Comparison of ENCODE assay signal across 8 cellular contexts in genomic region chr17:82458885-82459424, GRCh38. TPM values are rescaled to one million over a fixed set of nuclear protein-coding genes. Genes with fewer than 3 reads are reported as not detected.
DNase-seq lines count a peak whose midpoint lies in the region; ATAC-seq and TF ChIP-seq lines count a peak whose summit lies in the region.

No MANE protein-coding gene starts in this region.

- peaks cover 28% of the 10 kb centered on the region for H3K4me1 Mint-ChIP-seq in activated CD4-positive, alpha-beta T cell treated with anti-CD3 and anti-CD28 coated beads for 36 hours
- H3K4me1 Mint-ChIP-seq in activated T-helper 17 cell treated with anti-CD3 and anti-CD28 coated beads, Interleukin-2, amount 50 U/mL, for 72 hours = peaks cover 28% of the 10 kb centered on the region

- no peaks in the 10 kb centered on the region for H3K27me3 ChIP-seq in heart left ventricle

- POLR2A ChIA-PET in activated CD4-positive, alpha-beta T cell treated with anti-CD3 and anti-CD28 coated beads for 36 hours (lab: Charles Lee) = no interaction called here

- no peak for TF ChIP-seq CTCF in heart left ventricle (IDR thresholded peaks at IDR 0.05)

- DNase-seq in activated CD4-positive, alpha-beta T cell treated with anti-CD3 and anti-CD28 coated beads for 36 hours = peak; percentile 50
- DNase-seq in activated CD4-positive, alpha-beta T cell treated with anti-CD3 and anti-CD28 coated beads for 48 hours = no peak
- DNase-seq in heart left ventricle (peak in 2 of 5 donors; percentile 32 to 74), posterior vena cava (ENCODE audit: low spot score) (peak; percentile 87), SW 1271 (lab: John Stamatoyannopoulos, UW) (no peak)

- TF ChIP-seq POLR2A in heart left ventricle (IDR thresholded peaks at IDR 0.05) = no peak

- CTCF ChIA-PET in activated CD4-positive, alpha-beta T cell treated with anti-CD3 and anti-CD28 coated beads for 36 hours (lab: Charles Lee) = no interaction called here

- H3K4me3 Mint-ChIP-seq in activated CD4-positive, alpha-beta T cell treated with anti-CD3 and anti-CD28 coated beads for 36 hours = peak overlapping the region; percentile 79
- H3K4me3 Mint-ChIP-seq in activated T-helper 17 cell treated with anti-CD3 and anti-CD28 coated beads, Interleukin-2, amount 50 U/mL, for 72 hours = peak overlapping the region; percentile 94

- 0% methylated on average over 33 to 62 of the region's 62 CpGs for WGBS in heart left ventricle, 4 donors

- no peaks in the 10 kb centered on the region for H3K9me3 ChIP-seq in heart left ventricle

- H3K9me3 Mint-ChIP-seq in activated CD4-positive, alpha-beta T cell treated with anti-CD3 and anti-CD28 coated beads for 36 hours (ENCODE audit: low read depth) = no peaks in the 10 kb centered on the region
- H3K9me3 Mint-ChIP-seq in activated T-helper 17 cell treated with anti-CD3 and anti-CD28 coated beads, Interleukin-2, amount 50 U/mL, for 72 hours = no peaks in the 10 kb centered on the region

- intact Hi-C loops in activated CD4-positive, alpha-beta T cell treated with anti-CD3 and anti-CD28 coated beads for 36 hours (cut with DNase I, micrococcal nuclease) = loop anchor here (1.0 to 10.0 kb wide), 19 partner anchors 9 to 592 kb away; partner anchors contain the start of genes CYBC1 (in 2 of the 2), FOXK2 (in 2 of the 2), ALYREF (in 1 of the 2) and ANAPC11 (in 1 of the 2)
- intact Hi-C loops in heart left ventricle (cut with DNase I) = loop anchor here in 2 of 10 donors (1.0 to 5.0 kb wide), 2 partner anchors 9 to 38 kb away; partner anchors contain the start of gene CYBC1 (in 1 of the 2)
- intact Hi-C loops in posterior vena cava (cut with DNase I) = no loop called here

- H3K27ac Mint-ChIP-seq in activated CD4-positive, alpha-beta T cell treated with anti-CD3 and anti-CD28 coated beads for 36 hours = peak overlapping the region; percentile 83
- H3K27ac Mint-ChIP-seq in activated T-helper 17 cell treated with anti-CD3 and anti-CD28 coated beads, Interleukin-2, amount 50 U/mL, for 72 hours = peak overlapping the region; percentile 91

- H3K4me1 ChIP-seq in heart left ventricle = peaks cover 3 to 46% (median 32%) of the 10 kb centered on the region in 12 donors

- peak overlapping the region; percentile 67 to 98 (median 92) for H3K4me3 ChIP-seq in heart left ventricle

- ATAC-seq in activated CD4-positive, alpha-beta T cell treated with anti-CD3 and anti-CD28 coated beads for 36 hours = no peak
- ATAC-seq in HG03460 (IDR thresholded peaks at IDR 0.05; ENCODE audit: unreplicated experiment) (peak; percentile 4), heart left ventricle (peak in 2 of 4 donors; percentile 0 to 5), HG03442 (IDR thresholded peaks at IDR 0.05; ENCODE audit: unreplicated experiment) (no peak)
- ATAC-seq in activated T-helper 17 cell treated with anti-CD3 and anti-CD28 coated beads, Interleukin-2, amount 50 U/mL, for 72 hours (replicated peaks) = no peak

- H3K36me3 ChIP-seq in heart left ventricle = peaks cover 0 to 42% (median 34%) of the 10 kb centered on the region in 9 donors

- peaks cover 36% of the 10 kb centered on the region for H3K36me3 Mint-ChIP-seq in activated CD4-positive, alpha-beta T cell treated with anti-CD3 and anti-CD28 coated beads for 36 hours (ENCODE audit: low read depth)
- peaks cover 65% of the 10 kb centered on the region for H3K36me3 Mint-ChIP-seq in activated T-helper 17 cell treated with anti-CD3 and anti-CD28 coated beads, Interleukin-2, amount 50 U/mL, for 72 hours (ENCODE audit: low read depth)

- peak overlapping the region; percentile 98 to 100 (median 100) for H3K27ac ChIP-seq in heart left ventricle

- H3K27me3 Mint-ChIP-seq in activated CD4-positive, alpha-beta T cell treated with anti-CD3 and anti-CD28 coated beads for 36 hours = no peaks in the 10 kb centered on the region
- H3K27me3 Mint-ChIP-seq in activated T-helper 17 cell treated with anti-CD3 and anti-CD28 coated beads, Interleukin-2, amount 50 U/mL, for 72 hours = no peaks in the 10 kb centered on the region

RNA-seq across cellular contexts. Expression of gene NARF, which starts 0.4 kb away (rescaled TPM):
- total RNA-seq in activated CD4-positive, alpha-beta T cell treated with anti-CD3 and anti-CD28 coated beads for 36 hours = 10 to 100 TPM; 65.4 to 85.9 TPM
- 100 to 1,000 TPM; 164 to 194 TPM for total RNA-seq in activated T-helper 17 cell treated with anti-CD3 and anti-CD28 coated beads, Interleukin-2, amount 50 U/mL, for 72 hours
- total RNA-seq in heart left ventricle (10 to 100 TPM; 48.6 to 77.4 (median 59.5) TPM), posterior vena cava (10 to 100 TPM; 34.2 to 37.1 TPM)
- 100 to 1,000 TPM in 1 of 2 donors, 10 to 100 TPM in 1; 76.2 to 111 TPM for polyA plus RNA-seq in heart left ventricle

RNA-seq across cellular contexts. Expression of gene CYBC1, which starts 8.4 kb away (rescaled TPM):
- 100 to 1,000 TPM; 286 to 329 TPM for total RNA-seq in activated CD4-positive, alpha-beta T cell treated with anti-CD3 and anti-CD28 coated beads for 36 hours
- 100 to 1,000 TPM; 297 to 323 TPM for total RNA-seq in activated T-helper 17 cell treated with anti-CD3 and anti-CD28 coated beads, Interleukin-2, amount 50 U/mL, for 72 hours
- total RNA-seq in heart left ventricle = 10 to 100 TPM; 20.1 to 82.1 (median 25.4) TPM
- polyA plus RNA-seq in heart left ventricle = 10 to 100 TPM; 17.3 to 41.1 TPM
- 10 to 100 TPM; 55.5 to 77.9 TPM for total RNA-seq in posterior vena cava

RNA-seq across cellular contexts. Expression of gene OGFOD3, which starts 40.6 kb away (rescaled TPM):
- total RNA-seq in activated CD4-positive, alpha-beta T cell treated with anti-CD3 and anti-CD28 coated beads for 36 hours = 10 to 100 TPM; 20.0 to 22.3 TPM
- 10 to 100 TPM; 16.2 to 20.7 TPM for total RNA-seq in activated T-helper 17 cell treated with anti-CD3 and anti-CD28 coated beads, Interleukin-2, amount 50 U/mL, for 72 hours
- total RNA-seq in heart left ventricle (10 to 100 TPM; 23.3 to 38.5 (median 31.4) TPM), posterior vena cava (10 to 100 TPM; 21.0 to 26.8 TPM)
- polyA plus RNA-seq in heart left ventricle = 10 to 100 TPM; 22.6 to 25.5 TPM

RNA-seq across cellular contexts. Expression of gene HEXD, which starts 40.8 kb away (rescaled TPM):
- total RNA-seq in activated CD4-positive, alpha-beta T cell treated with anti-CD3 and anti-CD28 coated beads for 36 hours = 10 to 100 TPM; 23.3 to 26.0 TPM
- total RNA-seq in activated T-helper 17 cell treated with anti-CD3 and anti-CD28 coated beads, Interleukin-2, amount 50 U/mL, for 72 hours = 10 to 100 TPM; 25.1 to 31.9 TPM
- total RNA-seq in heart left ventricle (10 to 100 TPM in 8 of 9 donors, 1 to 10 TPM in 1; 9.9 to 20.2 (median 15.1) TPM), posterior vena cava (10 to 100 TPM; 10.0 to 16.4 TPM)
- 10 to 100 TPM; 11.5 to 24.1 TPM for polyA plus RNA-seq in heart left ventricle

Comparison
In these comparisons a context has a peak if more than half of its experiments do, and no peak if none do; other contexts are left out.
1. DNase-seq: peak in activated CD4-positive, alpha-beta T cell treated with anti-CD3 and anti-CD28 coated beads for 36 hours (single experiment) and posterior vena cava (single experiment); none in activated CD4-positive, alpha-beta T cell treated with anti-CD3 and anti-CD28 coated beads for 48 hours (single experiment) and SW 1271 (0 of 2).
2. intact Hi-C loops: an anchor here in activated CD4-positive, alpha-beta T cell treated with anti-CD3 and anti-CD28 coated beads for 36 hours (1.0 to 10.0 kb wide); none called in posterior vena cava.